Comparison of ENCODE assay signal across 1 cellular context in genomic region chr9:132201139-132201538, GRCh38.
TF ChIP-seq lines count a peak whose summit lies in the region.

No MANE protein-coding gene starts in this region.

TF ChIP-seq in H1, 55 proteins besides CTCF, POLR2A, EP300 and RAD21 (continued from another document):
- no peak for TF ChIP-seq TEAD4 (IDR thresholded peaks at IDR 0.05; ENCODE audit: low read depth, low read length)
- TF ChIP-seq E2F6 (IDR thresholded peaks at IDR 0.05): no peak
- no peak for TF ChIP-seq SUZ12 (IDR thresholded peaks at IDR 0.05; ENCODE audit: low read length)
- no peak for TF ChIP-seq BCL11A (IDR thresholded peaks at IDR 0.05; ENCODE audit: low read depth in 2 of 2, low read length in 2 of 2)
- no peak for TF ChIP-seq ATF2 (IDR thresholded peaks at IDR 0.05; ENCODE audit: low read length)
- TF ChIP-seq SP4 (IDR thresholded peaks at IDR 0.05; ENCODE audit: low read length): no peak
- no peak for TF ChIP-seq BACH1 (IDR thresholded peaks at IDR 0.05; ENCODE audit: low read length)
- TF ChIP-seq CBX8 (IDR thresholded peaks at IDR 0.05; ENCODE audit: borderline replicate concordance, low read depth, low read length): no peak
- no peak for TF ChIP-seq HDAC6 (IDR thresholded peaks at IDR 0.05; ENCODE audit: low read depth, low read length)
- no peak for TF ChIP-seq NANOG (IDR thresholded peaks at IDR 0.05; ENCODE audit: insufficient read depth, low read depth, low read length, poor library complexity, severe bottlenecking)
- no peak for TF ChIP-seq SIN3A (conservative IDR thresholded peaks at IDR 0.05 in 1 of 2, IDR thresholded peaks at IDR 0.05 in 1 of 2; ENCODE audit: low read depth in 1 of 2, low read length in 2 of 2)
- TF ChIP-seq SP1 (IDR thresholded peaks at IDR 0.05; ENCODE audit: low read depth, low read length): no peak
